28 cellular contexts compared by ENCODE assay signal in genomic region chr9:72326643-72327042, GRCh38.
"Had no signal": no experiment of that assay in that cellular context is flagged by ENCODE, and none has a peak within 500 bp of the region (broad histone marks: within the 10 kb centered on the region; RNA-seq: fewer than 3 reads in every experiment).

No MANE protein-coding gene starts in this region.

- ATAC-seq: left colon, sciatic nerve had no signal

- H3K4me3 ChIP-seq: colonic mucosa, esophagus squamous epithelium, suprapubic skin, tibial artery had no signal

- DNase-seq: activated CD4-positive, alpha-beta memory T cell treated with anti-CD3 and anti-CD28 coated beads for 36 hours; activated CD4-positive, alpha-beta T cell treated with anti-CD3 and anti-CD28 coated beads, Interleukin-2, amount 10 ng/mL, durations not matched to agents 24 days and 14 days; activated CD4-positive, CD25-positive, alpha-beta regulatory T cell treated with anti-CD3 and anti-CD28 coated beads, Interleukin-2, amount 50 U/mL, for 72 hours; activated CD8-positive, alpha-beta memory T cell treated with anti-CD3 and anti-CD28 coated beads, Interleukin-2, amount 50 U/mL, for 4 hours; activated effector memory CD4-positive, alpha-beta T cell treated with anti-CD3 and anti-CD28 coated beads, Interleukin-2, amount 50 U/mL, for 16 hours; activated naive CD4-positive, alpha-beta T cell treated with anti-CD3 and anti-CD28 coated beads, Interleukin-2, amount 10 ng/mL, durations not matched to agents 7 days and 5 days; activated naive CD8-positive, alpha-beta T cell treated with anti-CD3 and anti-CD28 coated beads, Interleukin-2, amount 10 ng/mL, durations not matched to agents 7 days and 5 days; activated T-cell treated with anti-CD3 and anti-CD28 coated beads, Interleukin-2, amount 50 U/mL, for 1 hour; amygdala; colonic mucosa; effector CD8-positive, alpha-beta T cell; esophagus squamous epithelium; foreskin fibroblast; head of caudate nucleus; hippocampal formation; left colon; mammary epithelial cell; retina; small intestine; stimulated activated CD4-positive, alpha-beta T cell treated with anti-CD3 and anti-CD28 coated beads, Interleukin-1b, Interleukin-23, amount 100 ng/mL, for 48 hours; stimulated activated naive CD4-positive, alpha-beta T cell; tibial artery; WERI-Rb-1 had no signal

- H3K4me1 Mint-ChIP-seq: activated CD4-positive, alpha-beta T cell treated with anti-CD3 and anti-CD28 coated beads, Interleukin-2, amount 10 ng/mL, durations not matched to agents 24 days and 14 days; activated naive CD4-positive, alpha-beta T cell treated with anti-CD3 and anti-CD28 coated beads, Interleukin-2, amount 10 ng/mL, durations not matched to agents 7 days and 5 days; activated naive CD8-positive, alpha-beta T cell treated with anti-CD3 and anti-CD28 coated beads, Interleukin-2, amount 10 ng/mL, durations not matched to agents 7 days and 5 days; nephron had no signal

- H3K9me3 Mint-ChIP-seq: activated CD4-positive, alpha-beta memory T cell treated with anti-CD3 and anti-CD28 coated beads for 36 hours; activated naive CD4-positive, alpha-beta T cell treated with anti-CD3 and anti-CD28 coated beads, Interleukin-2, amount 10 ng/mL, durations not matched to agents 7 days and 5 days; activated naive CD8-positive, alpha-beta T cell treated with anti-CD3 and anti-CD28 coated beads, Interleukin-2, amount 10 ng/mL, durations not matched to agents 7 days and 5 days; activated T-helper 1 cell treated with anti-CD3 and anti-CD28 coated beads, Interleukin-12 subunit alpha, Interleukin-12 subunit beta, Interleukin-2, Interleukin-4 antibody, amounts not matched to agents 30 ng/mL and 10 ng/mL and 1 ng/mL, durations not matched to agents 14 hours and 24 hours and 36 hours had no signal

- H3K4me3 Mint-ChIP-seq: activated CD4-positive, alpha-beta memory T cell treated with anti-CD3 and anti-CD28 coated beads for 36 hours; activated CD4-positive, alpha-beta T cell treated with anti-CD3 and anti-CD28 coated beads, Interleukin-2, amount 10 ng/mL, durations not matched to agents 24 days and 14 days; activated naive CD4-positive, alpha-beta T cell treated with anti-CD3 and anti-CD28 coated beads, Interleukin-2, amount 10 ng/mL, durations not matched to agents 7 days and 5 days; activated naive CD8-positive, alpha-beta T cell treated with anti-CD3 and anti-CD28 coated beads, Interleukin-2, amount 10 ng/mL, durations not matched to agents 7 days and 5 days; activated T-helper 1 cell treated with anti-CD3 and anti-CD28 coated beads, Interleukin-12 subunit alpha, Interleukin-12 subunit beta, Interleukin-2, Interleukin-4 antibody, amounts not matched to agents 30 ng/mL and 10 ng/mL and 1 ng/mL, durations not matched to agents 14 hours and 24 hours and 36 hours; nephron had no signal

- H3K36me3 Mint-ChIP-seq: activated CD4-positive, alpha-beta memory T cell treated with anti-CD3 and anti-CD28 coated beads for 36 hours; activated naive CD4-positive, alpha-beta T cell treated with anti-CD3 and anti-CD28 coated beads, Interleukin-2, amount 10 ng/mL, durations not matched to agents 7 days and 5 days; activated naive CD8-positive, alpha-beta T cell treated with anti-CD3 and anti-CD28 coated beads, Interleukin-2, amount 10 ng/mL, durations not matched to agents 7 days and 5 days had no signal

- H3K27ac Mint-ChIP-seq: activated CD4-positive, alpha-beta memory T cell treated with anti-CD3 and anti-CD28 coated beads for 36 hours; activated CD4-positive, alpha-beta T cell treated with anti-CD3 and anti-CD28 coated beads, Interleukin-2, amount 10 ng/mL, durations not matched to agents 24 days and 14 days; activated naive CD4-positive, alpha-beta T cell treated with anti-CD3 and anti-CD28 coated beads, Interleukin-2, amount 10 ng/mL, durations not matched to agents 7 days and 5 days; activated naive CD8-positive, alpha-beta T cell treated with anti-CD3 and anti-CD28 coated beads, Interleukin-2, amount 10 ng/mL, durations not matched to agents 7 days and 5 days; activated T-helper 1 cell treated with anti-CD3 and anti-CD28 coated beads, Interleukin-12 subunit alpha, Interleukin-12 subunit beta, Interleukin-2, Interleukin-4 antibody, amounts not matched to agents 30 ng/mL and 10 ng/mL and 1 ng/mL, durations not matched to agents 14 hours and 24 hours and 36 hours; nephron; progenitor cell of endocrine pancreas had no signal

- H3K27me3 Mint-ChIP-seq: progenitor cell of endocrine pancreas had no signal
